7 cellular contexts compared by ENCODE assay signal in genomic region chr7:98745722-98746318, GRCh38.
A peak's percentile ranks its signal among the peaks of the same experiment; 100 is the strongest.
DNase-seq lines count a peak whose midpoint lies in the region; ATAC-seq and TF ChIP-seq lines count a peak whose summit lies in the region.

No MANE protein-coding gene starts in this region.

- no peak overlapping the region for H3K4me2 ChIP-seq in KMS-11
- H3K4me2 ChIP-seq in SU-DHL-6 (ENCODE audit: low read depth, low read length, poor library complexity, severe bottlenecking): no peak overlapping the region

- H3K27me3 ChIP-seq in KMS-11 (ENCODE audit: insufficient read depth, low read depth) (no peaks in the 10 kb centered on the region), SU-DHL-6 (ENCODE audit: low read length) (no peaks in the 10 kb centered on the region)

- ATAC-seq in GM19467 (IDR thresholded peaks at IDR 0.05; ENCODE audit: unreplicated experiment): no peak

- H4K20me1 ChIP-seq in KMS-11 (ENCODE audit: insufficient read depth) (no peaks in the 10 kb centered on the region), SU-DHL-6 (ENCODE audit: low read depth, low read length) (no peaks in the 10 kb centered on the region)

- H3K9me3 ChIP-seq in SU-DHL-6 (ENCODE audit: insufficient read depth, low read length): no peaks in the 10 kb centered on the region

- H3K79me2 ChIP-seq in KMS-11 (ENCODE audit: insufficient read depth, low read depth) (no peaks in the 10 kb centered on the region), SU-DHL-6 (ENCODE audit: insufficient read depth, low read length) (no peaks in the 10 kb centered on the region)

- H3K27ac ChIP-seq in KMS-11 (no peak overlapping the region), SU-DHL-6 (ENCODE audit: low read depth, low read length) (no peak overlapping the region)

- H3K4me1 ChIP-seq in KMS-11 (ENCODE audit: low read depth, poor library complexity, severe bottlenecking): no peaks in the 10 kb centered on the region

- H3K9ac ChIP-seq in KMS-11 (no peak overlapping the region), SU-DHL-6 (ENCODE audit: low read length) (no peak overlapping the region)

- H3F3A ChIP-seq in SU-DHL-6 (ENCODE audit: insufficient read depth): no peaks in the 10 kb centered on the region

- H3K4me3 ChIP-seq in KMS-11 (IDR thresholded peaks at IDR 0.05; ENCODE audit: insufficient read depth, low read depth, low read length): no peak overlapping the region
- H3K4me3 ChIP-seq in SU-DHL-6 (ENCODE audit: insufficient read depth, low read length, poor library complexity, severe bottlenecking): no peak overlapping the region

- H2AFZ ChIP-seq in KMS-11 (ENCODE audit: low read depth) (no peak overlapping the region), SU-DHL-6 (ENCODE audit: low read depth, low read length, severe bottlenecking) (no peak overlapping the region)

- peak; percentile 91 for TF ChIP-seq CTCF in KMS-11 (conservative IDR thresholded peaks at IDR 0.05; ENCODE audit: low read depth, low read length)
- peak; percentile 96 for TF ChIP-seq CTCF in SU-DHL-6 (IDR thresholded peaks at IDR 0.05; ENCODE audit: insufficient read depth, low read length, poor library complexity, severe bottlenecking)

- DNase-seq in GDM1 (lab: John Stamatoyannopoulos, UW) (peak; percentile 37), amniotic epithelial cell (ENCODE audit: low read depth) (peak; percentile 8), hypothalamus (lab: John Stamatoyannopoulos, UW) (peak in 33 of 51 donors; percentile 0 to 68 (median 19))
- DNase-seq in stimulated activated CD4-positive, alpha-beta T cell treated with anti-CD3 and anti-CD28 coated beads, Interleukin-1b, Interleukin-23, amount 100 ng/mL, for 24 hours (ENCODE audit: low read depth in 4 of 4, low spot score in 1 of 4): peak; percentile 55 to 65 (median 58)

- H3K9me2 ChIP-seq in SU-DHL-6 (replicated peaks; ENCODE audit: insufficient read depth, low read length): no peaks in the 10 kb centered on the region

- H3K36me3 ChIP-seq in KMS-11 (ENCODE audit: insufficient read depth) (no peaks in the 10 kb centered on the region), SU-DHL-6 (ENCODE audit: low read length) (no peaks in the 10 kb centered on the region)

Comparison
In these comparisons a context has a peak if more than half of its experiments do, and no peak if none do; other contexts are left out.
1. DNase-seq: peak in every context shown above with its lines; median percentile 58 in stimulated activated CD4-positive, alpha-beta T cell treated with anti-CD3 and anti-CD28 coated beads, Interleukin-1b, Interleukin-23, amount 100 ng/mL, for 24 hours; 37 in GDM1; 19 in hypothalamus; 8 in amniotic epithelial cell.